In genomic region chr20:36181934-36182603, GRCh38 we compare ENCODE assay signal across 1 cellular context.
TF ChIP-seq lines count a peak whose summit lies in the region.

No MANE protein-coding gene starts in this region.

TF ChIP-seq in HepG2, 621 proteins besides CTCF, POLR2A, EP300 and RAD21 (continued from another document and continues in another):
- peak; percentile 61; the same call in 1 of the 2 replicates for TF ChIP-seq ATF7-NPFF (CRISPR knock-in tag; IDR thresholded peaks at IDR 0.05; ENCODE audit: low read depth)
- TF ChIP-seq STAT6 (CRISPR knock-in tag; IDR thresholded peaks at IDR 0.05; ENCODE audit: borderline replicate concordance), result no peak
- no peak for TF ChIP-seq CCDC6 (CRISPR knock-in tag; IDR thresholded peaks at IDR 0.05)
- no peak for TF ChIP-seq PHF20 (CRISPR knock-in tag; IDR thresholded peaks at IDR 0.05)
- TF ChIP-seq ZNF776 (CRISPR knock-in tag; IDR thresholded peaks at IDR 0.05), result no peak
- no peak for TF ChIP-seq ZNF337 (CRISPR knock-in tag; IDR thresholded peaks at IDR 0.05; ENCODE audit: borderline replicate concordance, low read depth)
- TF ChIP-seq ZNF646 (CRISPR knock-in tag; IDR thresholded peaks at IDR 0.05), result peak; percentile 48; the same call in 1 of the 2 replicates
- TF ChIP-seq TMF1 (CRISPR knock-in tag; IDR thresholded peaks at IDR 0.05; ENCODE audit: low read depth), result 0 out of 2 replicates have a peak, but pooled peaks have one; percentile 57
- TF ChIP-seq ZNF564 (CRISPR knock-in tag; IDR thresholded peaks at IDR 0.05), result no peak; the same call in 1 of the 2 replicates
- no peak for TF ChIP-seq STAT5B (CRISPR knock-in tag; IDR thresholded peaks at IDR 0.05)
- no peak for TF ChIP-seq ZNF740 (CRISPR knock-in tag; IDR thresholded peaks at IDR 0.05)
- TF ChIP-seq ZNF224 (CRISPR knock-in tag; IDR thresholded peaks at IDR 0.05), result no peak
- TF ChIP-seq PCBP1 (IDR thresholded peaks at IDR 0.05; ENCODE audit: borderline replicate concordance, low read depth, low read length), result no peak
- TF ChIP-seq HMGXB4 (CRISPR knock-in tag; IDR thresholded peaks at IDR 0.05; ENCODE audit: borderline replicate concordance in 1 of 2, low read depth in 1 of 2), result peak in 1 of 2 experiments; percentile 27; a peak in 2 of 4 replicates
- TF ChIP-seq CBX2 (IDR thresholded peaks at IDR 0.05; ENCODE audit: low read depth, low read length), result no peak
- no peak for TF ChIP-seq CBX2 (CRISPR knock-in tag; IDR thresholded peaks at IDR 0.05; ENCODE audit: low read depth)
- TF ChIP-seq NFE2 (CRISPR knock-in tag; IDR thresholded peaks at IDR 0.05), result no peak
- no peak for TF ChIP-seq ZNF207 (IDR thresholded peaks at IDR 0.05; ENCODE audit: borderline replicate concordance)
- TF ChIP-seq ZNF737 (CRISPR knock-in tag; IDR thresholded peaks at IDR 0.05; ENCODE audit: borderline replicate concordance), result no peak
- no peak for TF ChIP-seq ZFP36L2 (CRISPR knock-in tag; IDR thresholded peaks at IDR 0.05)
- TF ChIP-seq, protein P1, sequence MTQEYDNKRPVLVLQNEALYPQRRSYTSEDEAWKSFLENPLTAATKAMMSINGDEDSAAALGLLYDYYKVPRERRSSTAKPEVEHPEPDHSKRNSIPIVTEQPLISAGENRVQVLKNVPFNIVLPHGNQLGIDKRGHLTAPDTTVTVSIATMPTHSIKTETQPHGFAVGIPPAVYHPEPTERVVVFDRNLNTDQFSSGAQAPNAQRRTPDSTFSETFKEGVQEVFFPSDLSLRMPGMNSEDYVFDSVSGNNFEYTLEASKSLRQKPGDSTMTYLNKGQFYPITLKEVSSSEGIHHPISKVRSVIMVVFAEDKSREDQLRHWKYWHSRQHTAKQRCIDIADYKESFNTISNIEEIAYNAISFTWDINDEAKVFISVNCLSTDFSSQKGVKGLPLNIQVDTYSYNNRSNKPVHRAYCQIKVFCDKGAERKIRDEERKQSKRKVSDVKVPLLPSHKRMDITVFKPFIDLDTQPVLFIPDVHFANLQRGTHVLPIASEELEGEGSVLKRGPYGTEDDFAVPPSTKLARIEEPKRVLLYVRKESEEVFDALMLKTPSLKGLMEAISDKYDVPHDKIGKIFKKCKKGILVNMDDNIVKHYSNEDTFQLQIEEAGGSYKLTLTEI (CRISPR knock-in tag; conservative IDR thresholded peaks at IDR 0.05), result no peak
- TF ChIP-seq SMAD9 (CRISPR knock-in tag; IDR thresholded peaks at IDR 0.05), result no peak
- TF ChIP-seq KDM6A (CRISPR knock-in tag; IDR thresholded peaks at IDR 0.05; ENCODE audit: low read depth), result 0 out of 2 replicates have a peak, but pooled peaks have one; percentile 9
- peak; percentile 26 for TF ChIP-seq TBX2 (CRISPR knock-in tag; IDR thresholded peaks at IDR 0.05; ENCODE audit: borderline replicate concordance)
- TF ChIP-seq, protein P2, sequence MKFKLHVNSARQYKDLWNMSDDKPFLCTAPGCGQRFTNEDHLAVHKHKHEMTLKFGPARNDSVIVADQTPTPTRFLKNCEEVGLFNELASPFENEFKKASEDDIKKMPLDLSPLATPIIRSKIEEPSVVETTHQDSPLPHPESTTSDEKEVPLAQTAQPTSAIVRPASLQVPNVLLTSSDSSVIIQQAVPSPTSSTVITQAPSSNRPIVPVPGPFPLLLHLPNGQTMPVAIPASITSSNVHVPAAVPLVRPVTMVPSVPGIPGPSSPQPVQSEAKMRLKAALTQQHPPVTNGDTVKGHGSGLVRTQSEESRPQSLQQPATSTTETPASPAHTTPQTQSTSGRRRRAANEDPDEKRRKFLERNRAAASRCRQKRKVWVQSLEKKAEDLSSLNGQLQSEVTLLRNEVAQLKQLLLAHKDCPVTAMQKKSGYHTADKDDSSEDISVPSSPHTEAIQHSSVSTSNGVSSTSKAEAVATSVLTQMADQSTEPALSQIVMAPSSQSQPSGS (CRISPR knock-in tag; IDR thresholded peaks at IDR 0.05), result no peak; the same call in 1 of the 2 replicates
- no peak for TF ChIP-seq ZNF790 (CRISPR knock-in tag; IDR thresholded peaks at IDR 0.05; ENCODE audit: borderline replicate concordance)
- peak; percentile 18; the same call in 1 of the 2 replicates for TF ChIP-seq POLR2AphosphoS5 (IDR thresholded peaks at IDR 0.05; ENCODE audit: low read depth, low read length)
- TF ChIP-seq ZNF552 (CRISPR knock-in tag; IDR thresholded peaks at IDR 0.05; ENCODE audit: borderline replicate concordance), result no peak
- TF ChIP-seq ZNF761 (CRISPR knock-in tag; conservative IDR thresholded peaks at IDR 0.05), result no peak
- TF ChIP-seq ZNF678 (CRISPR knock-in tag; IDR thresholded peaks at IDR 0.05), result peak; percentile 12; the same call in 1 of the 2 replicates
- TF ChIP-seq ZBTB44 (CRISPR knock-in tag; IDR thresholded peaks at IDR 0.05), result no peak
- TF ChIP-seq SOX5 (CRISPR knock-in tag; IDR thresholded peaks at IDR 0.05; ENCODE audit: borderline replicate concordance), result 0 out of 2 replicates have a peak, but pooled peaks have one; percentile 13
- no peak for TF ChIP-seq ESRRA (CRISPR knock-in tag; IDR thresholded peaks at IDR 0.05; ENCODE audit: low read depth)
- TF ChIP-seq, protein P3, sequence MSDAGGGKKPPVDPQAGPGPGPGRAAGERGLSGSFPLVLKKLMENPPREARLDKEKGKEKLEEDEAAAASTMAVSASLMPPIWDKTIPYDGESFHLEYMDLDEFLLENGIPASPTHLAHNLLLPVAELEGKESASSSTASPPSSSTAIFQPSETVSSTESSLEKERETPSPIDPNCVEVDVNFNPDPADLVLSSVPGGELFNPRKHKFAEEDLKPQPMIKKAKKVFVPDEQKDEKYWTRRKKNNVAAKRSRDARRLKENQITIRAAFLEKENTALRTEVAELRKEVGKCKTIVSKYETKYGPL (CRISPR knock-in tag; IDR thresholded peaks at IDR 0.05), result no peak
- no peak for TF ChIP-seq ISX (CRISPR knock-in tag; conservative IDR thresholded peaks at IDR 0.05)
- TF ChIP-seq ZKSCAN1 (IDR thresholded peaks at IDR 0.05; ENCODE audit: low read length), result no peak
- peak; percentile 44; the same call in 1 of the 2 replicates for TF ChIP-seq KDM3A (CRISPR knock-in tag; IDR thresholded peaks at IDR 0.05; ENCODE audit: low read depth)
- no peak for TF ChIP-seq ZNF124 (CRISPR knock-in tag; IDR thresholded peaks at IDR 0.05)
- no peak for TF ChIP-seq ZNF33A (CRISPR knock-in tag; IDR thresholded peaks at IDR 0.05; ENCODE audit: borderline replicate concordance)
- TF ChIP-seq SRSF4 (IDR thresholded peaks at IDR 0.05; ENCODE audit: low read depth, low read length, poor library complexity, severe bottlenecking), result no peak
- TF ChIP-seq FOXP1 (IDR thresholded peaks at IDR 0.05), result no peak
- TF ChIP-seq FOXP1 (CRISPR knock-in tag; IDR thresholded peaks at IDR 0.05), result peak; percentile 53; the same call in 1 of the 2 replicates
- 0 out of 2 replicates have a peak, but pooled peaks have one; percentile 40 for TF ChIP-seq MZF1 (CRISPR knock-in tag; IDR thresholded peaks at IDR 0.05; ENCODE audit: borderline replicate concordance)
- no peak for TF ChIP-seq ZNF598 (CRISPR knock-in tag; IDR thresholded peaks at IDR 0.05; ENCODE audit: borderline replicate concordance)
- TF ChIP-seq ZBTB14 (CRISPR knock-in tag; IDR thresholded peaks at IDR 0.05), result no peak
- peak; percentile 10 for TF ChIP-seq ZNF501 (CRISPR knock-in tag; IDR thresholded peaks at IDR 0.05)
- no peak for TF ChIP-seq ZNF205 (CRISPR knock-in tag; IDR thresholded peaks at IDR 0.05)
- TF ChIP-seq SRSF9 (IDR thresholded peaks at IDR 0.05; ENCODE audit: borderline replicate concordance, insufficient read depth, low read depth, low read length, poor library complexity, severe bottlenecking), result no peak
- 0 out of 2 replicates have a peak, but pooled peaks have one; percentile 2 for TF ChIP-seq WIZ (CRISPR knock-in tag; IDR thresholded peaks at IDR 0.05)
- no peak for TF ChIP-seq ZNF180 (CRISPR knock-in tag; IDR thresholded peaks at IDR 0.05; ENCODE audit: borderline replicate concordance, low read depth)
